In the genomic region with DNA sequence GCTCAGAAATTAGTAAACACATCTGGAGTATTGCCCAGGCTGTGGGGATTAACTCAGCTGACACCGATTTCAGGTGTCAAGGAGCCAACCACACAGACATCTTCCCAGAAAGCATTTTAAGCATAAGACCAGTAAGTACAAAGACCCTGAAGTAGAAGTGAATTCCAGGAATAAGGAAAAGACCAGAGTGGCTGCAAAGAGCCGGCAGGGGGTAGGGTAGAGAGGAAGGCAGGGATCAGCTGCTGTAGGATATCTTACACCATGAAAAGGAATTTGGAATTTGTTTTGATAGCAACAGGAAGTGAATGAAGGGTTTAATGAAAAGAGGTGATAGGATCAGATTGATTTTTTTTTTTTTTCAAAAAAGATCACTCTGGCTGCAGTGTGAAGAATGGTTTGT, we compare ENCODE assay signal across 17 cellular contexts.
"Had no signal": no experiment of that assay in that cellular context is flagged by ENCODE, and none has a peak within 500 bp of the region (broad histone marks: within the 10 kb centered on the region; RNA-seq: fewer than 3 reads in every experiment).

No MANE protein-coding gene starts in this region.

- H3K4me1 ChIP-seq: adrenal gland, colonic mucosa, gastrocnemius medialis, pancreas had no signal

- DNase-seq: activated CD4-positive, alpha-beta T cell treated with anti-CD3 and anti-CD28 coated beads, Interleukin-2, amount 50 U/mL, for 4 hours; activated gamma-delta T cell; adrenal gland; caudate nucleus; colonic mucosa; gastrocnemius medialis; head of caudate nucleus; left cardiac atrium; naive thymus-derived CD4-positive, alpha-beta T cell; pancreas; right lobe of liver; stimulated activated CD4-positive, alpha-beta T cell treated with anti-CD3 and anti-CD28 coated beads, Interleukin-4, amount 100 ng/mL, for 24 hours; WERI-Rb-1 had no signal

- H3K36me3 ChIP-seq: adrenal gland, colonic mucosa, gastrocnemius medialis, pancreas, right lobe of liver, thoracic aorta, WERI-Rb-1 had no signal

- H3K9me3 ChIP-seq: adrenal gland, colonic mucosa, gastrocnemius medialis, pancreas, right lobe of liver, thoracic aorta had no signal

- H3K27ac ChIP-seq: adrenal gland, colonic mucosa, gastrocnemius medialis, pancreas, right lobe of liver, thoracic aorta, WERI-Rb-1 had no signal

- ATAC-seq: activated naive CD4-positive, alpha-beta T cell treated with anti-CD3 and anti-CD28 coated beads, Interleukin-2, amount 50 U/mL, for 72 hours; gastrocnemius medialis; left cardiac atrium; naive thymus-derived CD4-positive, alpha-beta T cell; pancreas; right lobe of liver; stimulated activated effector memory CD8-positive, alpha-beta T cell treated with anti-CD3 and anti-CD28 coated beads, Interleukin-12 subunit alpha, Interleukin-12 subunit beta, amount 100 ng/mL, for 72 hours had no signal

- H3K4me2 ChIP-seq: smooth muscle cell had no signal

- H3K27me3 ChIP-seq: adrenal gland, colonic mucosa, gastrocnemius medialis, pancreas, right lobe of liver had no signal

- H3K4me3 ChIP-seq: adrenal gland, colonic mucosa, gastrocnemius medialis, pancreas, right lobe of liver, smooth muscle cell, thoracic aorta had no signal
